In the genomic region with DNA sequence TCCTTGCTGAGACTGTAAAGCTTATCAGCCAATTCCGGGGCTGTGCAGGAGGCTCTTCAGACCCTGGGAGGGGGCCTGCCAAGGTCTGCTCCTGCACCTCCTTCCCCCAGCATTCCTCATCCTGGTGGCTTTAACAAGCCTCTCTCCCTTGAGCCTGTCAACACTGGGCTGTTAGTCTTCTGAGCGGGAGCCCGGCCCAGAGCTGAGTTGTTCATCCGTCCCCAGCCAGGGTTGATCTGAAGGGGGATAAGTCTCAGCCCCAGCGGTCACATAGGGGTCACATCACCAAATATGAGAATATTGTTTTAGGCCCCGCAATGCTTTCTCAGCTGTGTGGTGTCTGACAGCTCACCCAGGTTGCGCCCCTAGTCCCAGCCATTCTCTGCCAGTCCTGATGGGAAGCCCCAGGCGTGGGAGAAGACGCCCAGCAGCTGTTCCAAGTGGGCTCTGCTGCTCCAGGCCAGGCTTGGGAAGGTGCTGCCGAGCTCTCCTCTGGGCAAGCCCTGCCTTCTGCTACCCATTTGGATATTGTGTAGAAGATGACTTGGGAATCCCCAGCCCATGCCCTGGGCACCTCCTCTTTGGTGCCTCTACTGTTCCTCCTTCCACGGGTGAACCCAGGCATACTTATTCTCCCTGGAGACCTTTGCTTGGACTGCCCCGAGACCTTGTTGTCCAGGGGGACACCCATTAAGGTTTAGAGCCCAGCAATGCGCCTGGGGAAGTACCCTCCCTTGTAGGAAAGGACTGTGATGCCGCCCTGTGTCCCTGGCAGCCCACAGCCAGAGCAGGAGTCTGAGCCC, we compare ENCODE assay signal across 11 cellular contexts. TPM values are rescaled to one million over a fixed set of nuclear protein-coding genes. Genes with fewer than 3 reads are reported as not detected.
DNase-seq lines count a peak whose midpoint lies in the region; ATAC-seq and TF ChIP-seq lines count a peak whose summit lies in the region.
"Had no signal": no experiment of that assay in that cellular context is flagged by ENCODE, and none has a peak within 500 bp of the region (broad histone marks: within the 10 kb centered on the region; RNA-seq: fewer than 3 reads in every experiment).

No MANE protein-coding gene starts in this region.

- no peaks in the 10 kb centered on the region for H3K79me2 ChIP-seq in osteoblast (ENCODE audit: insufficient read depth, low read length)

- CTCF ChIA-PET in GM10248 (lab: Yijun Ruan, JAX): interaction anchor here (0.9 to 1.7 kb wide), 4 partner anchors 9 to 37 kb away, joined by 3 to 4 read pairs (median 4); no protein-coding TSS in a partner anchor

- DNase-seq in Right ventricle myocardium superior (peak; percentile 71), osteoblast (ENCODE audit: insufficient read length, low spot score, missing footprints) (peak; percentile 84), upper lobe of left lung (no peak), WERI-Rb-1 (no peak), NCI-H69 (lab: John Stamatoyannopoulos, UW) (no peak), GM10248 (ENCODE audit: extremely low spot score) (no peak)
- DNase-seq: activated gamma-delta T cell, DMS53, RPMI8226 had no signal

- no peaks in the 10 kb centered on the region for H3K27me3 ChIP-seq in osteoblast (ENCODE audit: insufficient read depth, low read length)
- no peaks in the 10 kb centered on the region for H3K27me3 ChIP-seq in upper lobe of left lung
- H3K27me3 ChIP-seq in WERI-Rb-1 (ENCODE audit: insufficient read depth, low read depth, severe bottlenecking): no peaks in the 10 kb centered on the region
- H3K27me3 ChIP-seq: MG63 had no signal

- peak overlapping the region; percentile 46 for H3K4me2 ChIP-seq in osteoblast (ENCODE audit: insufficient read depth, low read length)

- H3K36me3 ChIP-seq in osteoblast (ENCODE audit: insufficient read depth, low read length) (peaks cover 6% of the 10 kb centered on the region), upper lobe of left lung (peaks cover 0 to 22% (median 17%) of the 10 kb centered on the region in 4 donors), WERI-Rb-1 (peaks cover 20% of the 10 kb centered on the region)
- H3K36me3 ChIP-seq: MG63 had no signal

- TF ChIP-seq EP300 in upper lobe of left lung (IDR thresholded peaks at IDR 0.05): no peak

- intact Hi-C loops in Right ventricle myocardium superior (cut with DNase I): no loop called here

- H3K4me3 ChIP-seq in osteoblast (ENCODE audit: insufficient read depth, low read length) (no peak overlapping the region), upper lobe of left lung (no peak overlapping the region), WERI-Rb-1 (ENCODE audit: low read depth, low read length) (no peak overlapping the region)
- H3K4me3 ChIP-seq: MG63 had no signal

- H4K20me1 ChIP-seq in osteoblast (ENCODE audit: insufficient read depth, low read length): no peaks in the 10 kb centered on the region

- 45 to 66% methylated on average over 6 to 13 of the region's 14 CpGs for WGBS in upper lobe of left lung, 2 donors

- peak; percentile 67 for ATAC-seq in Right ventricle myocardium superior (ENCODE audit: poor library complexity)
- no peak for ATAC-seq in upper lobe of left lung (ENCODE audit: low FRiP score in 2 of 2)

- peak overlapping the region; percentile 74 for H3K27ac ChIP-seq in angular gyrus (ENCODE audit: low read depth, low read length)
- H3K27ac ChIP-seq in osteoblast (ENCODE audit: low read depth, low read length): peak overlapping the region; percentile 75
- H3K27ac ChIP-seq in upper lobe of left lung: peak overlapping the region; percentile 54 to 84 (median 72)
- no peak overlapping the region for H3K27ac ChIP-seq in WERI-Rb-1

- no peak for TF ChIP-seq CTCF in osteoblast (IDR thresholded peaks at IDR 0.05; ENCODE audit: extremely low read depth, low read depth, low read length)
- TF ChIP-seq CTCF in upper lobe of left lung (IDR thresholded peaks at IDR 0.05): no peak
- no peak for TF ChIP-seq CTCF in WERI-Rb-1 (IDR thresholded peaks at IDR 0.05; ENCODE audit: low read depth, low read length)
- TF ChIP-seq CTCF in GM10248 (IDR thresholded peaks at IDR 0.05; ENCODE audit: control extremely low read depth, extremely low read depth, low read depth, missing control alignments): no peak

- peaks cover 46% of the 10 kb centered on the region for H3K4me1 ChIP-seq in osteoblast (ENCODE audit: insufficient read depth, low read length)
- H3K4me1 ChIP-seq in upper lobe of left lung: peaks cover 43 to 63% (median 57%) of the 10 kb centered on the region in 4 donors

- POLR2A ChIA-PET in GM10248 (lab: Yijun Ruan, JAX): no interaction called here

- H2AFZ ChIP-seq in osteoblast (ENCODE audit: low read length): no peak overlapping the region

- no peaks in the 10 kb centered on the region for H3K9me3 ChIP-seq in osteoblast (ENCODE audit: low read depth, low read length)
- no peaks in the 10 kb centered on the region for H3K9me3 ChIP-seq in upper lobe of left lung
- peaks cover 4% of the 10 kb centered on the region for H3K9me3 ChIP-seq in WERI-Rb-1 (ENCODE audit: severe bottlenecking)
- H3K9me3 ChIP-seq: MG63 had no signal

- no peak for TF ChIP-seq POLR2A in upper lobe of left lung (IDR thresholded peaks at IDR 0.05)

RNA-seq across cellular contexts. Expression of gene TRIM8, which starts 23.5 kb away (rescaled TPM):
- total RNA-seq in Right ventricle myocardium superior (103 TPM), osteoblast (107 and 126 TPM in 2 replicates), upper lobe of left lung (100 to 1,000 TPM; 162 to 279 (median 177) TPM)

Comparison
In these comparisons a context has a peak if more than half of its experiments do, and no peak if none do; other contexts are left out.
1. DNase-seq: peak in Right ventricle myocardium superior (single experiment) and osteoblast (single experiment); none in upper lobe of left lung (0 of 2), WERI-Rb-1 (single experiment), NCI-H69 (single experiment) and GM10248 (single experiment).